Comparison of ENCODE assay signal across 8 cellular contexts in the genomic region with DNA sequence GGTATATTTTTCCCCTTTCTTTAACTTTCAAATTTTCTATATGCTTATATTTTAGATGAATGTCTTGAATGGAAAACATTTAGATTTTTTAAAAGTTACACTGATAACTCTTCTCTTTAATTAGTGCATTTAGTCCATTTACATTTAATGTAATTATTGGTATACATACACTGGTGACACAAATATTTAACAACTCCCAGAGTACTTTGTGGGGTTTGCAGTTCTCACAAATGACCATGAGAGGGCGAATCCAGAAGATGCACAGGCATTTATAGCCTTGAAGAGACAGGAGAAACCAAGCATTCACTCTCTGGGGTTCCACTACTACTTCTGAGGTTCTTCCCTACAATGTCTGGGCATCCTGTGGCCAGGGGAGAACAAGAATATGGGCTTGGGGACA.
DNase-seq lines count a peak whose midpoint lies in the region; ATAC-seq and TF ChIP-seq lines count a peak whose summit lies in the region.

No MANE protein-coding gene starts in this region.

- no peaks in the 10 kb centered on the region for H3K36me3 ChIP-seq in parathyroid adenoma (ENCODE audit: control insufficient read depth, insufficient read depth, low read length)

- H3K27ac ChIP-seq in dorsolateral prefrontal cortex (no peak overlapping the region), parathyroid adenoma (peak overlapping the region; percentile 69)

- TF ChIP-seq CTCF in GM12873 (IDR thresholded peaks at IDR 0.05; ENCODE audit: insufficient read depth, low read depth, low read length, missing control alignments) (peak; percentile 62), dorsolateral prefrontal cortex (IDR thresholded peaks at IDR 0.05 in 54 of 56, conservative IDR thresholded peaks at IDR 0.05 in 2 of 56; ENCODE audit: low read depth in 1 of 56, partially characterized antibody in 56 of 56) (peak in 55 of 56 donors; percentile 17 to 62 (median 47)), parathyroid adenoma (IDR thresholded peaks at IDR 0.05) (peak; percentile 72)

- intact Hi-C loops in dorsolateral prefrontal cortex (cut with DNase I), result no loop called here

- ATAC-seq in GM19035 (IDR thresholded peaks at IDR 0.05; ENCODE audit: unreplicated experiment) (no peak), GM21786 (IDR thresholded peaks at IDR 0.05; ENCODE audit: unreplicated experiment) (no peak)

- no peaks in the 10 kb centered on the region for H3K9me3 ChIP-seq in parathyroid adenoma (ENCODE audit: control insufficient read depth, low read length)

- no peak overlapping the region for H3K9ac ChIP-seq in parathyroid adenoma

- H3K4me2 ChIP-seq in parathyroid adenoma (ENCODE audit: low read length), result no peak overlapping the region

- H3K27me3 ChIP-seq in dorsolateral prefrontal cortex (no peaks in the 10 kb centered on the region), parathyroid adenoma (ENCODE audit: control insufficient read depth, insufficient read depth, low read length) (no peaks in the 10 kb centered on the region)

- DNase-seq in NCI-H2227 (lab: John Stamatoyannopoulos, UW; ENCODE audit: unreplicated experiment) (peak; percentile 44), dorsolateral prefrontal cortex (no peak), T1000 (lab: John Stamatoyannopoulos, UW) (no peak)
- DNase-seq in activated CD8-positive, alpha-beta memory T cell treated with anti-CD3 and anti-CD28 coated beads, Interleukin-2, amount 50 U/mL, for 48 hours, result no peak

- no peak overlapping the region for H3K4me3 ChIP-seq in dorsolateral prefrontal cortex
- no peak overlapping the region for H3K4me3 ChIP-seq in parathyroid adenoma (ENCODE audit: low read depth, low read length)

- peaks cover 5% of the 10 kb centered on the region for H3K4me1 ChIP-seq in parathyroid adenoma

- H2AFZ ChIP-seq in parathyroid adenoma, result peak overlapping the region; percentile 66

- H3K79me2 ChIP-seq in parathyroid adenoma, result no peaks in the 10 kb centered on the region
